8 cellular contexts compared by ENCODE assay signal in genomic region chr12:123150804-123151678, GRCh38. TPM values are rescaled to one million over a fixed set of nuclear protein-coding genes. Genes with fewer than 3 reads are reported as not detected.
DNase-seq lines count a peak whose midpoint lies in the region; ATAC-seq and TF ChIP-seq lines count a peak whose summit lies in the region.

Gene PITPNM2, minus strand, starts transcription at chr12:123151090. Its CDS starts 116,500 bp downstream, at chr12:123034590.

- peaks cover 24% of the 10 kb centered on the region for H3K4me1 Mint-ChIP-seq in T-helper 2 cell treated with Interferon-gamma antibody and Interleukin-4, amounts not matched to agents 5 μg/mL and 100 μg/mL, for 36 hours (ENCODE audit: low read depth)

- TF ChIP-seq CTCF in BJ (IDR thresholded peaks at IDR 0.05; ENCODE audit: insufficient read depth, low read depth, low read length) (no peak), ascending aorta (IDR thresholded peaks at IDR 0.05) (peak in 1 of 3 experiments; percentile 56), sigmoid colon (IDR thresholded peaks at IDR 0.05) (peak in 1 of 4 experiments; percentile 33)

- H3K36me3 ChIP-seq in BJ (ENCODE audit: control insufficient read depth, insufficient read depth, low read length) (no peaks in the 10 kb centered on the region), ascending aorta (no peaks in the 10 kb centered on the region), sigmoid colon (peaks cover 0 to 16% (median 0%) of the 10 kb centered on the region in 4 donors)

- no peak for TF ChIP-seq EP300 in sigmoid colon (IDR thresholded peaks at IDR 0.05)

- peaks cover 15% of the 10 kb centered on the region for H3K36me3 Mint-ChIP-seq in T-helper 2 cell treated with Interferon-gamma antibody and Interleukin-4, amounts not matched to agents 5 μg/mL and 100 μg/mL, for 36 hours (ENCODE audit: low read depth)

- H3K27ac ChIP-seq in ascending aorta (peak within 1 kb of the TSS; percentile 86 to 88), sigmoid colon (peak within 1 kb of the TSS; percentile 88 to 95 (median 92))

- no peak for TF ChIP-seq POLR2A in sigmoid colon (IDR thresholded peaks at IDR 0.05)

- DNase-seq in BJ (ENCODE audit: low read depth) (no peak), KG1 (lab: John Stamatoyannopoulos, UW) (peak; percentile 29), ascending aorta (ENCODE audit: low spot score in 2 of 2) (peak in 1 of 2 donors; percentile 79), hepatic stellate cell (ENCODE audit: low spot score) (peak; percentile 76), sigmoid colon (peak; percentile 78), cerebellar cortex (ENCODE audit: low spot score) (no peak)
- peak; percentile 60 for DNase-seq in T-helper 2 cell treated with Interferon-gamma antibody and Interleukin-4, amounts not matched to agents 5 μg/mL and 100 μg/mL, for 36 hours (ENCODE audit: low spot score)

- H3K4me1 ChIP-seq in ascending aorta (peaks cover 2 to 18% of the 10 kb centered on the region in 2 donors), sigmoid colon (peaks cover 0 to 33% (median 28%) of the 10 kb centered on the region in 4 donors)

- H3K9me3 ChIP-seq in ascending aorta (no peaks in the 10 kb centered on the region), sigmoid colon (no peaks in the 10 kb centered on the region)

- peak within 1 kb of the TSS; percentile 83 for H3K27ac Mint-ChIP-seq in T-helper 2 cell treated with Interferon-gamma antibody and Interleukin-4, amounts not matched to agents 5 μg/mL and 100 μg/mL, for 36 hours

- ATAC-seq in GM19438 (IDR thresholded peaks at IDR 0.05; ENCODE audit: low read depth, unreplicated experiment), result peak; percentile 61

- CTCF ChIA-PET in BJ (lab: Yijun Ruan, JAX), result interaction anchor here (0.8 to 3.3 kb wide), 8 partner anchors 15 to 107 kb away, joined by 3 to 28 read pairs (median 4); no protein-coding TSS in a partner anchor

- H3K4me3 Mint-ChIP-seq in T-helper 2 cell treated with Interferon-gamma antibody and Interleukin-4, amounts not matched to agents 5 μg/mL and 100 μg/mL, for 36 hours, result peak within 1 kb of the TSS; percentile 84

- H3K4me3 ChIP-seq in BJ (ENCODE audit: low read depth, low read length) (peak within 1 kb of the TSS; percentile 57), ascending aorta (peak within 1 kb of the TSS; percentile 82 to 90), sigmoid colon (peak within 1 kb of the TSS; percentile 54 to 86 (median 82))

- 1% methylated on average over 130 of the region's 130 CpGs for whole genome bisulfite sequencing in sigmoid colon, 2 donors

- intact Hi-C loops in ascending aorta (cut with DNase I) (loop anchor here (1.0 to 2.0 kb wide), 4 partner anchors 36 to 108 kb away; partner anchors contain the start of genes MPHOSPH9 and MTRFR), sigmoid colon (cut with DNase I) (loop anchor here (1.0 to 5.0 kb wide), 4 partner anchors 34 to 169 kb away; partner anchors contain the start of genes ARL6IP4, MPHOSPH9 and MTRFR)

- H3K27me3 Mint-ChIP-seq in T-helper 2 cell treated with Interferon-gamma antibody and Interleukin-4, amounts not matched to agents 5 μg/mL and 100 μg/mL, for 36 hours (ENCODE audit: low read depth), result peaks cover 22% of the 10 kb centered on the region

- no peaks in the 10 kb centered on the region; the same call in 1 of the 2 replicates for H3K27me3 ChIP-seq in BJ (ENCODE audit: control insufficient read depth, insufficient read depth, low read length)
- H3K27me3 ChIP-seq in ascending aorta, result no peaks in the 10 kb centered on the region
- H3K27me3 ChIP-seq in sigmoid colon, result no peaks in the 10 kb centered on the region

- POLR2A ChIA-PET in BJ (lab: Charles Lee), result interaction anchor here (0.5 to 0.6 kb wide), 2 partner anchors 9 to 317 kb away, joined by 4 to 5 read pairs; no protein-coding TSS in a partner anchor

- H3K9me3 Mint-ChIP-seq in T-helper 2 cell treated with Interferon-gamma antibody and Interleukin-4, amounts not matched to agents 5 μg/mL and 100 μg/mL, for 36 hours, result no peaks in the 10 kb centered on the region

RNA-seq across cellular contexts. Expression of gene PITPNM2, which starts in this region (rescaled TPM):
- polyA plus RNA-seq in BJ (2011; rRNA removed), result 0.83 and 1.3 TPM in 2 replicates
- polyA minus RNA-seq in BJ (2011; rRNA and poly(A)+ RNA removed), result 1.6 and 2.1 TPM in 2 replicates
- 8.4 TPM for total RNA-seq in ascending aorta
- total RNA-seq in sigmoid colon, result 10 to 100 TPM in 2 of 4 donors, 1 to 10 TPM in 2; 6.4 to 19.5 (median 11.7) TPM
- 10 to 100 TPM in 1 of 3 donors, 1 to 10 TPM in 2; 1.8 to 11.3 (median 2.3) TPM for polyA plus RNA-seq in sigmoid colon

Comparison
In these comparisons a context has a peak if more than half of its experiments do, and no peak if none do; other contexts are left out.
1. DNase-seq: peak in KG1 (single experiment), T-helper 2 cell treated with Interferon-gamma antibody and Interleukin-4, amounts not matched to agents 5 μg/mL and 100 μg/mL, for 36 hours (single experiment), hepatic stellate cell (single experiment) and sigmoid colon (single experiment); none in BJ (single experiment) and cerebellar cortex (single experiment).
2. Peak in every context shown above with its lines, with median percentiles within 50 percentile points of each other: H3K4me3 ChIP-seq.